ENCODE assay signal across 27 cellular contexts in the genomic region with DNA sequence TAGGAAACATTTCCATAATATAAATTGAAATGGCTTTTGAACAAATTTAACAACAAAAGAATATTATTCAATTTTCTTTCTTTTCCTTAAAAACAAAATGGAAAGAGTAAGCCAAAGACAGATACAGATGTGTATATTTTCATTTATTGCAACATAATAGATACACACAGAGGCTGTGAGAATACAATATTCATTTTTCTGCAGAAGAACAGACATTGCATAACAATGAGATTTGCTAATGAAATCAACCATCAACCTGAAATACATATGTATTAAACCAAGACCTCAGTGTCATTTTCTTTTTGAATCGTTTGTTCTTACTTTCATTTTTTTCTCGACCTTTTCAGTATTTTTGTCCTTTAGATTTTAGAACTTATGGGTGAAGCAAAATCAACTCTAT.
"Had no signal": no experiment of that assay in that cellular context is flagged by ENCODE, and none has a peak within 500 bp of the region (broad histone marks: within the 10 kb centered on the region; RNA-seq: fewer than 3 reads in every experiment).

No MANE protein-coding gene starts in this region.

- H3K4me3 ChIP-seq: body of pancreas, coronary artery, dorsolateral prefrontal cortex, heart left ventricle, left lung, lower lobe of right lung, mucosa of descending colon, right atrium auricular region, thoracic aorta had no signal

- H3K27me3 Mint-ChIP-seq: activated B cell treated with CpG ODN at 0.5 μM for 24 hours; activated CD8-positive, alpha-beta T cell treated with anti-CD3 and anti-CD28 coated beads for 36 hours; activated T-helper 17 cell treated with anti-CD3 and anti-CD28 coated beads, Interleukin-2, amount 50 U/mL, for 72 hours; natural killer cell treated with Interleukin-12 subunit alpha and Interleukin-12 subunit beta and Interleukin-15 and Interleukin-18, amount 100 ng/mL, for 72 hours had no signal

- FAIRE-seq: urothelium cell line had no signal

- H3K27ac ChIP-seq: body of pancreas, coronary artery, heart left ventricle, left lung, lower lobe of right lung, right atrium auricular region, thoracic aorta had no signal

- H3K9me3 Mint-ChIP-seq: activated B cell treated with CpG ODN at 0.5 μM for 24 hours; activated CD8-positive, alpha-beta T cell treated with anti-CD3 and anti-CD28 coated beads for 36 hours; activated naive CD4-positive, alpha-beta T cell treated with anti-CD3 and anti-CD28 coated beads, Interleukin-2, amount 50 U/mL, for 72 hours; activated T-cell treated with anti-CD3 and anti-CD28 coated beads, Interleukin-2, amount 50 U/mL, for 4 hours; activated T-helper 17 cell treated with anti-CD3 and anti-CD28 coated beads, Interleukin-2, amount 50 U/mL, for 72 hours; immature natural killer cell; natural killer cell treated with Interleukin-12 subunit alpha and Interleukin-12 subunit beta and Interleukin-15 and Interleukin-18, amount 100 ng/mL, for 72 hours; T-helper 2 cell treated with Interferon-gamma antibody and Interleukin-4, amounts not matched to agents 5 μg/mL and 100 μg/mL, for 36 hours had no signal

- DNase-seq: activated B cell treated with CpG ODN at 0.5 μM for 24 hours; activated CD4-positive, alpha-beta T cell treated with anti-CD3 and anti-CD28 coated beads, Interleukin-2, amount 50 U/mL, for 1 hour; activated CD8-positive, alpha-beta T cell treated with anti-CD3 and anti-CD28 coated beads for 36 hours; activated T-cell treated with anti-CD3 and anti-CD28 coated beads, Interleukin-2, amount 50 U/mL, for 4 hours; aorta; body of pancreas; dorsolateral prefrontal cortex; effector memory CD4-positive, alpha-beta T cell; erythroblast; heart left ventricle; hypothalamus; immature natural killer cell; left lung; lower lobe of right lung; mesenchymal stem cell; mucosa of descending colon; stimulated activated CD4-positive, alpha-beta T cell treated with anti-CD3 and anti-CD28 coated beads, Interleukin-2, amount 100 ng/mL, for 48 hours; stimulated activated naive CD8-positive, alpha-beta T cell treated with anti-CD3 and anti-CD28 coated beads, Interleukin-15, Interleukin-2, amounts not matched to agents 100 U/mL and 50 U/mL, for 24 hours; trophoblast cell had no signal

- ATAC-seq: activated CD8-positive, alpha-beta T cell treated with anti-CD3 and anti-CD28 coated beads for 36 hours; activated naive CD4-positive, alpha-beta T cell treated with anti-CD3 and anti-CD28 coated beads, Interleukin-2, amount 50 U/mL, for 72 hours; activated T-cell treated with anti-CD3 and anti-CD28 coated beads, Interleukin-2, amount 50 U/mL, for 4 hours; activated T-helper 17 cell treated with anti-CD3 and anti-CD28 coated beads, Interleukin-2, amount 50 U/mL, for 72 hours; body of pancreas; heart left ventricle; left lung; lower lobe of right lung; mucosa of descending colon; natural killer cell treated with Interleukin-12 subunit alpha and Interleukin-12 subunit beta and Interleukin-15 and Interleukin-18, amount 100 ng/mL, for 72 hours; stimulated activated naive CD8-positive, alpha-beta T cell treated with anti-CD3 and anti-CD28 coated beads, Interleukin-15, Interleukin-2, amounts not matched to agents 100 U/mL and 50 U/mL, for 24 hours had no signal

- H3K4me1 Mint-ChIP-seq: activated T-helper 17 cell treated with anti-CD3 and anti-CD28 coated beads, Interleukin-2, amount 50 U/mL, for 72 hours had no signal

- H3K27me3 ChIP-seq: body of pancreas, dorsolateral prefrontal cortex, heart left ventricle, left lung, right atrium auricular region had no signal

- H3K27ac Mint-ChIP-seq: activated B cell treated with CpG ODN at 0.5 μM for 24 hours; activated CD8-positive, alpha-beta T cell treated with anti-CD3 and anti-CD28 coated beads for 36 hours; activated naive CD4-positive, alpha-beta T cell treated with anti-CD3 and anti-CD28 coated beads, Interleukin-2, amount 50 U/mL, for 72 hours; activated T-helper 17 cell treated with anti-CD3 and anti-CD28 coated beads, Interleukin-2, amount 50 U/mL, for 72 hours; immature natural killer cell; natural killer cell treated with Interleukin-12 subunit alpha and Interleukin-12 subunit beta and Interleukin-15 and Interleukin-18, amount 100 ng/mL, for 72 hours; T-helper 2 cell treated with Interferon-gamma antibody and Interleukin-4, amounts not matched to agents 5 μg/mL and 100 μg/mL, for 36 hours had no signal

- H3K36me3 Mint-ChIP-seq: activated naive CD4-positive, alpha-beta T cell treated with anti-CD3 and anti-CD28 coated beads, Interleukin-2, amount 50 U/mL, for 72 hours; immature natural killer cell; natural killer cell treated with Interleukin-12 subunit alpha and Interleukin-12 subunit beta and Interleukin-15 and Interleukin-18, amount 100 ng/mL, for 72 hours had no signal

- H3K4me1 ChIP-seq: body of pancreas had no signal

- H3K9me3 ChIP-seq: body of pancreas, heart left ventricle, left lung, lower lobe of right lung, mucosa of descending colon, right atrium auricular region, thoracic aorta had no signal

- H3K4me3 Mint-ChIP-seq: activated B cell treated with CpG ODN at 0.5 μM for 24 hours; activated CD8-positive, alpha-beta T cell treated with anti-CD3 and anti-CD28 coated beads for 36 hours; activated T-cell treated with anti-CD3 and anti-CD28 coated beads, Interleukin-2, amount 50 U/mL, for 4 hours; activated T-helper 17 cell treated with anti-CD3 and anti-CD28 coated beads, Interleukin-2, amount 50 U/mL, for 72 hours; immature natural killer cell; natural killer cell treated with Interleukin-12 subunit alpha and Interleukin-12 subunit beta and Interleukin-15 and Interleukin-18, amount 100 ng/mL, for 72 hours; T-helper 2 cell treated with Interferon-gamma antibody and Interleukin-4, amounts not matched to agents 5 μg/mL and 100 μg/mL, for 36 hours had no signal

- H3K36me3 ChIP-seq: heart left ventricle, left lung, lower lobe of right lung, right atrium auricular region, thoracic aorta had no signal
